ENCODE assay signal across 8 cellular contexts in genomic region chr1:161158316-161159016, GRCh38. TPM values are rescaled to one million over a fixed set of nuclear protein-coding genes. Genes with fewer than 3 reads are reported as not detected.
DNase-seq lines count a peak whose midpoint lies in the region; ATAC-seq, FAIRE-seq and TF ChIP-seq lines count a peak whose summit lies in the region.

No MANE protein-coding gene starts in this region.

- peak overlapping the region; percentile 97 for H3K4me2 ChIP-seq in astrocyte (ENCODE audit: low read length)

- no peak for ATAC-seq in heart left ventricle
- ATAC-seq in Right ventricle myocardium superior (ENCODE audit: poor library complexity) = no peak
- no peak for ATAC-seq in lower lobe of right lung
- ATAC-seq in sciatic nerve = no peak

- H3K4me1 Mint-ChIP-seq in astrocyte (ENCODE audit: low read depth, unreplicated experiment) = peaks cover 19% of the 10 kb centered on the region

- H3K4me3 Mint-ChIP-seq in astrocyte (ENCODE audit: unreplicated experiment) = peak overlapping the region; percentile 86

- H4K20me1 ChIP-seq in astrocyte (ENCODE audit: insufficient read depth, low read length) = no peaks in the 10 kb centered on the region

- H3K4me1 ChIP-seq in heart left ventricle = peaks cover 0 to 44% (median 32%) of the 10 kb centered on the region in 12 donors
- H3K4me1 ChIP-seq in astrocyte (ENCODE audit: insufficient read depth, low read length) = peaks cover 15% of the 10 kb centered on the region
- H3K4me1 ChIP-seq in lower lobe of right lung = peaks cover 43% of the 10 kb centered on the region
- peaks cover 47% of the 10 kb centered on the region for H3K4me1 ChIP-seq in vagina

- H3K9me3 ChIP-seq in heart left ventricle (no peaks in the 10 kb centered on the region), astrocyte (ENCODE audit: insufficient read depth, low read depth, low read length) (no peaks in the 10 kb centered on the region), lower lobe of right lung (no peaks in the 10 kb centered on the region), vagina (no peaks in the 10 kb centered on the region)

- H3K36me3 ChIP-seq in heart left ventricle = peaks cover 0 to 43% (median 32%) of the 10 kb centered on the region in 9 donors
- peaks cover 14% of the 10 kb centered on the region for H3K36me3 ChIP-seq in astrocyte (ENCODE audit: insufficient read depth, low read length)
- peaks cover 46% of the 10 kb centered on the region for H3K36me3 ChIP-seq in lower lobe of right lung
- H3K36me3 ChIP-seq in vagina = peaks cover 0 to 23% of the 10 kb centered on the region in 2 donors

- H3K36me3 Mint-ChIP-seq in astrocyte (ENCODE audit: low read depth, unreplicated experiment) = peaks cover 4% of the 10 kb centered on the region

- peaks cover 47% of the 10 kb centered on the region for H3K79me2 ChIP-seq in astrocyte (ENCODE audit: insufficient read depth, low read length)

- H3K27ac Mint-ChIP-seq in astrocyte (ENCODE audit: unreplicated experiment) = peak overlapping the region; percentile 27

- no peak for TF ChIP-seq CTCF in heart left ventricle (IDR thresholded peaks at IDR 0.05)
- no peak for TF ChIP-seq CTCF in astrocyte (IDR thresholded peaks at IDR 0.05; ENCODE audit: insufficient read depth, low read depth, low read length)
- TF ChIP-seq CTCF in lower lobe of right lung (IDR thresholded peaks at IDR 0.05) = no peak
- no peak for TF ChIP-seq CTCF in vagina (IDR thresholded peaks at IDR 0.05)

- H3K27me3 Mint-ChIP-seq in astrocyte (ENCODE audit: low read depth, unreplicated experiment) = no peaks in the 10 kb centered on the region

- no peak for FAIRE-seq in astrocyte (lab: Jason Lieb, UNC)

- intact Hi-C loops in heart left ventricle (cut with DNase I) (no loop called here), Right ventricle myocardium superior (cut with DNase I) (no loop called here), lower lobe of right lung (cut with DNase I) (no loop called here), vagina (cut with DNase I) (no loop called here), sciatic nerve (cut with DNase I) (no loop called here)

- H3K27ac ChIP-seq in heart left ventricle (peak overlapping the region in 11 of 12 donors; percentile 83 to 95 (median 88)), astrocyte (ENCODE audit: low read depth, low read length) (peak overlapping the region; percentile 83), lower lobe of right lung (peak overlapping the region; percentile 88), vagina (peak overlapping the region; percentile 90)

- TF ChIP-seq POLR2A in heart left ventricle (IDR thresholded peaks at IDR 0.05) (no peak), vagina (IDR thresholded peaks at IDR 0.05) (no peak)

- H3K4me3 ChIP-seq in heart left ventricle (peak overlapping the region in 9 of 12 donors; percentile 79 to 97 (median 91)), astrocyte (ENCODE audit: insufficient read depth, low read depth, low read length) (peak overlapping the region; percentile 89), lower lobe of right lung (peak overlapping the region; percentile 98), vagina (peak overlapping the region; percentile 89 to 98)

- DNase-seq in heart left ventricle (no peak), Right ventricle myocardium superior (no peak), astrocyte (ENCODE audit: low read depth) (no peak), lower lobe of right lung (no peak), vagina (ENCODE audit: extremely low spot score in 2 of 2) (no peak), NCI-H345 treated with DMSO at 0.1 percent for 48 hours (lab: John Stamatoyannopoulos, UW; ENCODE audit: unreplicated experiment) (no peak), HuH-7 (ENCODE audit: low spot score) (no peak), sciatic nerve (ENCODE audit: low spot score) (no peak)

- H3K9ac ChIP-seq in astrocyte (ENCODE audit: low read length) = peak overlapping the region; percentile 92

- 71 to 81% (median 79%) methylated on average over 9 of the region's 9 CpGs for WGBS in heart left ventricle, 4 donors

- peak overlapping the region; percentile 85 for H2AFZ ChIP-seq in astrocyte (ENCODE audit: low read depth, low read length)

- H3K9me3 Mint-ChIP-seq in astrocyte (ENCODE audit: unreplicated experiment) = no peaks in the 10 kb centered on the region

- H3K27me3 ChIP-seq in heart left ventricle (no peaks in the 10 kb centered on the region), astrocyte (ENCODE audit: insufficient read depth, low read length) (no peaks in the 10 kb centered on the region), lower lobe of right lung (ENCODE audit: low read depth) (no peaks in the 10 kb centered on the region), vagina (no peaks in the 10 kb centered on the region)

RNA-seq across cellular contexts. Expression of gene USP21, which starts 0.8 kb away (rescaled TPM):
- total RNA-seq in heart left ventricle = 10 to 100 TPM; 12.3 to 20.0 (median 14.6) TPM
- polyA plus RNA-seq in heart left ventricle = 10 to 100 TPM; 13.0 TPM
- total RNA-seq in Right ventricle myocardium superior = 19.0 TPM
- total RNA-seq in astrocyte = 14.4 and 19.2 TPM in 2 replicates
- 32.2 TPM for total RNA-seq in lower lobe of right lung
- total RNA-seq in vagina = 19.4 TPM
- total RNA-seq in sciatic nerve = 23.5 TPM

RNA-seq across cellular contexts. Expression of gene UFC1, which starts 4.7 kb away (rescaled TPM):
- total RNA-seq in heart left ventricle (10 to 100 TPM; 54.4 to 86.9 (median 73.2) TPM), Right ventricle myocardium superior (81.0 TPM), astrocyte (87.5 and 91.0 TPM in 2 replicates), lower lobe of right lung (92.2 TPM), vagina (61.1 TPM), sciatic nerve (70.4 TPM)
- polyA plus RNA-seq in heart left ventricle = 100 to 1,000 TPM in 1 of 2 donors, 10 to 100 TPM in 1; 60.7 to 131 TPM

RNA-seq across cellular contexts. Expression of gene PPOX, which starts 7.8 kb away (rescaled TPM):
- total RNA-seq in heart left ventricle (10 to 100 TPM in 8 of 9 donors, 1 to 10 TPM in 1; 9.7 to 16.7 (median 13.7) TPM), Right ventricle myocardium superior (17.1 TPM), astrocyte (17.0 and 20.0 TPM in 2 replicates), lower lobe of right lung (24.1 TPM), vagina (16.7 TPM), sciatic nerve (25.0 TPM)
- 10 to 100 TPM; 10.7 to 24.3 TPM for polyA plus RNA-seq in heart left ventricle

RNA-seq across cellular contexts. Expression of gene B4GALT3, which starts 18.8 kb away (rescaled TPM):
- total RNA-seq in heart left ventricle = 10 to 100 TPM; 18.2 to 34.1 (median 22.4) TPM
- 10 to 100 TPM; 13.4 to 40.8 TPM for polyA plus RNA-seq in heart left ventricle
- 20.3 TPM for total RNA-seq in Right ventricle myocardium superior
- total RNA-seq in astrocyte = 39.6 and 40.4 TPM in 2 replicates
- total RNA-seq in lower lobe of right lung = 29.6 TPM
- 16.2 TPM for total RNA-seq in vagina
- 21.0 TPM for total RNA-seq in sciatic nerve

RNA-seq across cellular contexts. Expression of gene DEDD, which starts 26.0 kb away (rescaled TPM):
- 10 to 100 TPM; 20.8 to 36.0 (median 26.5) TPM for total RNA-seq in heart left ventricle
- polyA plus RNA-seq in heart left ventricle = 10 to 100 TPM; 13.8 to 38.8 TPM
- total RNA-seq in Right ventricle myocardium superior = 26.6 TPM
- total RNA-seq in astrocyte = 40.9 and 41.8 TPM in 2 replicates
- 38.3 TPM for total RNA-seq in lower lobe of right lung
- 42.0 TPM for total RNA-seq in vagina
- total RNA-seq in sciatic nerve = 34.3 TPM
